ENCODE assay signal across 1 cellular context in genomic region chr5:103560826-103561225, GRCh38.
A peak's percentile ranks its signal among the peaks of the same experiment; 100 is the strongest.
TF ChIP-seq lines count a peak whose summit lies in the region.

No MANE protein-coding gene starts in this region.

TF ChIP-seq in K562, 482 proteins besides CTCF, POLR2A, EP300 and RAD21 (continued from another document):
- TF ChIP-seq E4F1 (CRISPR knock-in tag; IDR thresholded peaks at IDR 0.05; ENCODE audit: borderline replicate concordance) (no peak), NFE2L1 (tag; IDR thresholded peaks at IDR 0.05; ENCODE audit: borderline replicate concordance, low read depth) (no peak), ILF3 (IDR thresholded peaks at IDR 0.05; ENCODE audit: borderline replicate concordance) (no peak), TAL1 (IDR thresholded peaks at IDR 0.05) (peak; percentile 22; the same call in 1 of the 2 replicates), CEBPB (tag; IDR thresholded peaks at IDR 0.05) (peak; percentile 53), CBFA2T2 (conservative IDR thresholded peaks at IDR 0.05) (peak; percentile 39), ZNF316 (IDR thresholded peaks at IDR 0.05) (0 out of 2 replicates have a peak, but pooled peaks have one; percentile 23), NFE2 (IDR thresholded peaks at IDR 0.05; ENCODE audit: low read depth) (no peak), TCF3 (CRISPR knock-in tag; IDR thresholded peaks at IDR 0.05) (0 out of 2 replicates have a peak, but pooled peaks have one; percentile 21), NFYB (IDR thresholded peaks at IDR 0.05; ENCODE audit: extremely low read depth, insufficient read length) (no peak), DPF2 (IDR thresholded peaks at IDR 0.05) (0 out of 2 replicates have a peak, but pooled peaks have one; percentile 38), KDM1A (IDR thresholded peaks at IDR 0.05) (0 out of 4 replicates have a peak, but pooled peaks have one; percentile 30 to 46), CCAR2 (IDR thresholded peaks at IDR 0.05; ENCODE audit: low read depth, low read length) (no peak), CEBPZ (IDR thresholded peaks at IDR 0.05; ENCODE audit: borderline replicate concordance, low read depth, low read length) (no peak)
